ENCODE assay signal across 15 cellular contexts in genomic region chr14:98937712-98938505, GRCh38.
"Had no signal": no experiment of that assay in that cellular context is flagged by ENCODE, and none has a peak within 500 bp of the region (broad histone marks: within the 10 kb centered on the region; RNA-seq: fewer than 3 reads in every experiment).

No MANE protein-coding gene starts in this region.

- H3K4me3 ChIP-seq: ascending aorta, dorsolateral prefrontal cortex, skin epidermis, tibial nerve, vagina had no signal

- H3K27me3 Mint-ChIP-seq: activated CD8-positive, alpha-beta T cell treated with anti-CD3 and anti-CD28 coated beads for 36 hours had no signal

- H3K4me1 ChIP-seq: ascending aorta, tibial nerve, vagina had no signal

- H3K4me3 Mint-ChIP-seq: activated CD8-positive, alpha-beta T cell treated with anti-CD3 and anti-CD28 coated beads for 36 hours; activated T-helper 1 cell treated with anti-CD3 and anti-CD28 coated beads, Interleukin-12 subunit alpha, Interleukin-12 subunit beta, Interleukin-2, Interleukin-4 antibody, amounts not matched to agents 30 ng/mL and 10 ng/mL and 1 ng/mL, durations not matched to agents 14 hours and 24 hours and 36 hours; nephron had no signal

- H3K36me3 ChIP-seq: ascending aorta, tibial nerve, vagina had no signal

- H3K4me1 Mint-ChIP-seq: nephron had no signal

- H3K27me3 ChIP-seq: ascending aorta, tibial nerve, vagina had no signal

- H3K27ac Mint-ChIP-seq: activated CD8-positive, alpha-beta T cell treated with anti-CD3 and anti-CD28 coated beads for 36 hours; activated naive CD4-positive, alpha-beta T cell treated with anti-CD3 and anti-CD28 coated beads, Interleukin-2, amount 50 U/mL, for 72 hours; activated T-helper 1 cell treated with anti-CD3 and anti-CD28 coated beads, Interleukin-12 subunit alpha, Interleukin-12 subunit beta, Interleukin-2, Interleukin-4 antibody, amounts not matched to agents 30 ng/mL and 10 ng/mL and 1 ng/mL, durations not matched to agents 14 hours and 24 hours and 36 hours; nephron had no signal

- H3K27ac ChIP-seq: ascending aorta, dorsolateral prefrontal cortex, skin epidermis, tibial nerve, vagina, VCaP had no signal

- DNase-seq: activated CD8-positive, alpha-beta memory T cell treated with anti-CD3 and anti-CD28 coated beads, Interleukin-2, amount 50 U/mL, for 48 hours; activated CD8-positive, alpha-beta T cell treated with anti-CD3 and anti-CD28 coated beads for 36 hours; dorsolateral prefrontal cortex; hypothalamus; left cardiac atrium; T1000 had no signal

- ATAC-seq: activated CD8-positive, alpha-beta T cell treated with anti-CD3 and anti-CD28 coated beads for 36 hours; esophagus mucosa; left cardiac atrium had no signal

- H3K9me3 ChIP-seq: ascending aorta, tibial nerve, vagina had no signal

- H3K9me3 Mint-ChIP-seq: activated T-helper 1 cell treated with anti-CD3 and anti-CD28 coated beads, Interleukin-12 subunit alpha, Interleukin-12 subunit beta, Interleukin-2, Interleukin-4 antibody, amounts not matched to agents 30 ng/mL and 10 ng/mL and 1 ng/mL, durations not matched to agents 14 hours and 24 hours and 36 hours; nephron had no signal
